Comparison of ENCODE assay signal across 8 cellular contexts in genomic region chr2:32947076-32947483, GRCh38. TPM values are rescaled to one million over a fixed set of nuclear protein-coding genes. Genes with fewer than 3 reads are reported as not detected.
DNase-seq lines count a peak whose midpoint lies in the region; ATAC-seq, FAIRE-seq and TF ChIP-seq lines count a peak whose summit lies in the region.

No MANE protein-coding gene starts in this region.

- CTCF ChIA-PET in AG04449 (lab: Yijun Ruan, JAX) = interaction anchor here (1.0 to 3.0 kb wide), 4 partner anchors 10 to 174 kb away, joined by 3 to 13 read pairs (median 4); no protein-coding TSS in a partner anchor
- CTCF ChIA-PET in HepG2 (lab: Yijun Ruan, JAX; ENCODE audit: low intra/inter-chr PET ratio, low total read pairs) = interaction anchor here (3.6 kb wide), 1 partner anchor 175 kb away, joined by 27 read pairs; no protein-coding TSS in a partner anchor

- no peaks in the 10 kb centered on the region for H3K79me2 ChIP-seq in HepG2 (ENCODE audit: insufficient read depth, low read length)

- no peak overlapping the region for H2AFZ ChIP-seq in HepG2 (ENCODE audit: low read length)

- no peak for FAIRE-seq in HepG2 (lab: Jason Lieb, UNC)

- H3K4me3 ChIP-seq in AG04449 (ENCODE audit: low read depth, low read length) (peak overlapping the region; percentile 74), breast epithelium (peak overlapping the region; percentile 61 to 92 (median 82)), HepG2 (replicated peaks in 1 of 3; ENCODE audit: insufficient read depth in 1 of 3, low read depth in 2 of 3, low read length in 3 of 3) (peak overlapping the region; percentile 27 to 72 (median 54); a peak in 5 of 6 replicates), urinary bladder (ENCODE audit: low read depth, low read length) (peak overlapping the region; percentile 80)

- no TSS peak for BruUV-seq in HepG2 (replicated peaks; lab: Mats Ljungman, UMichigan)

- H3K9me3 ChIP-seq in breast epithelium = no peaks in the 10 kb centered on the region
- no peaks in the 10 kb centered on the region for H3K9me3 ChIP-seq in HepG2 (ENCODE audit: low read length)

- TF ChIP-seq RAD21 in HepG2 (CRISPR knock-in tag; IDR thresholded peaks at IDR 0.05) = no peak

- TF ChIP-seq EP300 in HepG2 (IDR thresholded peaks at IDR 0.05; ENCODE audit: low read depth in 2 of 2, low read length in 2 of 2) (no peak), HepG2 (CRISPR knock-in tag; IDR thresholded peaks at IDR 0.05; ENCODE audit: borderline replicate concordance) (no peak)

- H3K4me1 ChIP-seq in breast epithelium (no peaks in the 10 kb centered on the region), HepG2 (ENCODE audit: insufficient read depth, low read length) (no peaks in the 10 kb centered on the region), urinary bladder (ENCODE audit: insufficient read depth) (no peaks in the 10 kb centered on the region)

- peak overlapping the region; percentile 90 for H3K4me2 ChIP-seq in HepG2 (ENCODE audit: low read depth, low read length)

- in situ Hi-C loops in HepG2 (cut with HindIII; ENCODE audit: extremely low pct_ligation_motif_present, low pct_unique_long_range_greater_than_20kb) = loop anchor here (5.0 to 10.0 kb wide), 2 partner anchors 175 to 392 kb away; no protein-coding TSS in a partner anchor

- H3K36me3 ChIP-seq in breast epithelium = no peaks in the 10 kb centered on the region
- H3K36me3 ChIP-seq in HepG2 (replicated peaks in 1 of 2; ENCODE audit: control insufficient read depth in 1 of 2, insufficient read depth in 2 of 2, low read length in 2 of 2) = no peaks in the 10 kb centered on the region
- H3K36me3 ChIP-seq in urinary bladder (ENCODE audit: insufficient read depth) = no peaks in the 10 kb centered on the region

- POLR2A ChIA-PET in AG04449 (lab: Yijun Ruan, JAX) = interaction anchor here (1.0 to 1.2 kb wide), 2 partner anchors 68 to 75 kb away, joined by 3 to 4 read pairs; no protein-coding TSS in a partner anchor
- POLR2A ChIA-PET in HepG2 (lab: Yijun Ruan, JAX) = no interaction called here

- DNase-seq in AG04449 (ENCODE audit: low read depth, low spot score) (no peak), HK-2 (ENCODE audit: unreplicated experiment) (peak; percentile 24), breast epithelium (ENCODE audit: low spot score in 2 of 2) (no peak), HepG2 (ENCODE audit: low spot score) (no peak), globus pallidus (ENCODE audit: low spot score) (no peak), GF-D8 (lab: John Stamatoyannopoulos, UW) (no peak)

- no peak for TF ChIP-seq CTCF in AG04449 (IDR thresholded peaks at IDR 0.05; ENCODE audit: insufficient read depth, low read length, missing control alignments)
- TF ChIP-seq CTCF in breast epithelium (IDR thresholded peaks at IDR 0.05) = no peak
- TF ChIP-seq CTCF in HepG2 (CRISPR knock-in tag; IDR thresholded peaks at IDR 0.05) = no peak

- H3K27me3 ChIP-seq in breast epithelium (no peaks in the 10 kb centered on the region), HepG2 (ENCODE audit: control insufficient read depth in 1 of 2, insufficient read depth in 2 of 2, low read length in 2 of 2) (peaks cover 6 to 35% of the 10 kb centered on the region in 2 experiments; a peak in 4 of 5 replicates)

- ATAC-seq in GM19351 (IDR thresholded peaks at IDR 0.05; ENCODE audit: unreplicated experiment) = peak; percentile 22
- peak; percentile 63 for ATAC-seq in HepG2

- H3K9ac ChIP-seq in HepG2 (ENCODE audit: insufficient read depth, low read depth, low read length) = no peak overlapping the region

- H4K20me1 ChIP-seq in HepG2 (ENCODE audit: insufficient read depth, low read length) = no peaks in the 10 kb centered on the region

- no peak for TF ChIP-seq POLR2A in breast epithelium (IDR thresholded peaks at IDR 0.05)
- no peak for TF ChIP-seq POLR2A in HepG2 (IDR thresholded peaks at IDR 0.05; ENCODE audit: insufficient read depth in 1 of 2, low read depth in 2 of 2, low read length in 2 of 2)

- H3K27ac ChIP-seq in breast epithelium (peak overlapping the region; percentile 70 to 77), HepG2 (ENCODE audit: extremely low read length, insufficient read depth, low read length) (no peak overlapping the region), urinary bladder (ENCODE audit: low read depth) (peak overlapping the region; percentile 30)

- no CpG with 5 or more reads among the region's 52 CpGs for WGBS in HepG2 (ENCODE audit: low lambda C conversion rate)
- under 1% methylated on average over 52 of the region's 52 CpGs for WGBS in urinary bladder

- intact Hi-C loops in breast epithelium (cut with DNase I; ENCODE audit: low total_unique reads) = no loop called here
- intact Hi-C loops in HepG2 (cut with micrococcal nuclease; ENCODE audit: unreplicated experiment) = loop anchor here (5.0 kb wide), 3 partner anchors 395 to 635 kb away; no protein-coding TSS in a partner anchor

TF ChIP-seq in HepG2, 621 proteins besides CTCF, POLR2A, EP300 and RAD21:
- TF ChIP-seq SAFB2 (CRISPR knock-in tag; IDR thresholded peaks at IDR 0.05; ENCODE audit: borderline replicate concordance, low read depth) = no peak
- 0 out of 2 replicates have a peak, but pooled peaks have one; percentile 14 for TF ChIP-seq ZFY (CRISPR knock-in tag; IDR thresholded peaks at IDR 0.05)
- TF ChIP-seq ZNF687 (CRISPR knock-in tag; IDR thresholded peaks at IDR 0.05) = peak; percentile 2; the same call in 1 of the 2 replicates

RNA-seq across cellular contexts. Expression of gene LTBP1, which starts 0.3 kb away (rescaled TPM):
- total RNA-seq in breast epithelium (10 to 100 TPM; 13.3 to 18.7 (median 17.4) TPM), HepG2 (2016; rRNA removed; fragmentation: Illumina TruSeq; extraction: Trizol) (0.22 and 0.34 TPM in 2 replicates), urinary bladder (175 TPM)
- 0.26 TPM in 1 of 2 replicates, not detected in the other for total RNA-seq in HepG2 (2016; cell fraction: cytosol; rRNA removed; fragmentation: Illumina TruSeq; extraction: Trizol; ENCODE audit: low read depth)
- total RNA-seq in HepG2 (2016; cell fraction: insoluble cytoplasmic fraction; rRNA removed; fragmentation: Illumina TruSeq; extraction: Trizol) = 0.18 and 0.39 TPM in 2 replicates
- 0.03 and 0.10 TPM in 2 replicates for total RNA-seq in HepG2 (2016; cell fraction: membrane; rRNA removed; fragmentation: Illumina TruSeq; extraction: Trizol)
- 0.37 and 0.38 TPM in 2 replicates for total RNA-seq in HepG2 (2016; cell fraction: nucleus; rRNA removed; fragmentation: Illumina TruSeq; extraction: Trizol)
- polyA plus RNA-seq in HepG2 (2011; rRNA removed) (0.12 and 0.16 TPM in 2 replicates), urinary bladder (97.7 TPM)
- 0.15 and 0.21 TPM in 2 replicates for polyA plus RNA-seq in HepG2 (2011; cell fraction: cytosol; rRNA removed)
- polyA plus RNA-seq in HepG2 (2011; cell fraction: nucleus; rRNA removed) = 0.14 and 0.19 TPM in 2 replicates
- polyA plus RNA-seq in HepG2 (2012) = 0.04 and 0.27 TPM in 2 replicates
- polyA plus RNA-seq in HepG2 (2016; cell fraction: cytosol; fragmentation: Illumina TruSeq; extraction: Trizol; ENCODE audit: low read depth) = 0.03 TPM in 1 of 2 replicates, not detected in the other
- 0.22 and 0.27 TPM in 2 replicates for polyA plus RNA-seq in HepG2 (2016; cell fraction: insoluble cytoplasmic fraction; fragmentation: Illumina TruSeq; extraction: Trizol; ENCODE audit: low read depth)
- not detected in 2 replicates for polyA plus RNA-seq in HepG2 (2016; cell fraction: membrane; fragmentation: Illumina TruSeq; extraction: Trizol; ENCODE audit: low read depth)
- 0.26 and 0.40 TPM in 2 replicates for polyA plus RNA-seq in HepG2 (2016; cell fraction: nucleus; fragmentation: Illumina TruSeq; extraction: Trizol; ENCODE audit: insufficient read depth, low read depth)
- 0.23 and 0.28 TPM in 2 replicates for polyA minus RNA-seq in HepG2 (2011; rRNA and poly(A)+ RNA removed; ENCODE audit: low replicate concordance)
- 0.30 TPM in 1 of 2 replicates, not detected in the other for polyA minus RNA-seq in HepG2 (2011; cell fraction: cytosol; rRNA and poly(A)+ RNA removed)
- 0.75 and 1.0 TPM in 2 replicates for polyA minus RNA-seq in HepG2 (2011; cell fraction: nucleus; rRNA and poly(A)+ RNA removed)

Comparison
In these comparisons a context has a peak if more than half of its experiments do, and no peak if none do; other contexts are left out.
1. RNA of gene LTBP1, which starts 0.3 kb away (total RNA-seq): 175 TPM in urinary bladder (single experiment) and 13.3 to 18.7 TPM in breast epithelium; 0.03 to 0.39 TPM in HepG2; every median in the first group is over 10 times any median in the second.
2. Peak in every context shown above with its lines, with median percentiles within 50 percentile points of each other: H3K4me3 ChIP-seq.